8 cellular contexts compared by ENCODE assay signal in the genomic region with DNA sequence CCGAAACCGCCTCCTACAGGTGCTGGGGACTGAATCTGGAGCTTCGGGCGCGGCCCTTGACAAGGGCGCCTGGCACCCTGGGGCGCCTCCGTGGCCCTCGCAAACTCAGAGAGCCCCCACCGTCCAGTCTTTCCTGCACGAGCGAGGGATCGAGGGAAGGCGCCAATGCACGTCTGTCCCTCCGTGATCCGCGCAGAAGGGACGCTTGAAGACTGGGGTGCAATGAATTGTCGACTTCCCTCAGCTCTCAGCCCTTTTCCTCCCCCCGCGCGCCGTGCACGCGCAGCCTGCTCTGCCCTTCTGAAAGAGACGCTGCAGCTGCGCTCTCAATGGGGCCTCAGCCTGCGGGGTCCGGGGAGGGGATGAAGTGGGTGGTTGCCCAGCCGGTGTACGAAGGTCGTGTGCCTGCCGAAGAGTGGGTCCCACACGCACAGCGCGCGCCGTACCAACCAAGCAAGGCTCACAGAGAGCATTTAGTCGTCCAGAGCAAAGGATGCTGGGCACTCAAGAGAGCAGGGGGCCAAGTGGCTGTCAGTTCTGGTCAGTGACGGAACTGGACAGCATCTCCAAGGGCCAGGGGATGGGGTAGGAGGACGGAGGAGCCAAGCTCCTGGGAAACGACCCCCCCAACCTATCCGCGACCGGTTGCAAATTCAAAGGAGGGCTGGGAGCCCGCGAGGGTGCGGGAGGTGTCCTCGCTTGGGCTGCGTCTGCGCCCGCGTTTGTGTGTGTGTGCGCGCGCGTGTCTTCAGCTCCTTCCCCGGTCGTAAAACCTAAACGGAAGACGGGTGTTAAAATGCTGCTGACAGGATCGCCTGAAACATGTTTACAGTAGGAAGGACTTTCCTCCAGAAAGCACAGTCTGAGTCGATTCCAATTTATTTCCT. TPM values are rescaled to one million over a fixed set of nuclear protein-coding genes. Genes with fewer than 3 reads are reported as not detected.
DNase-seq lines count a peak whose midpoint lies in the region; ATAC-seq and TF ChIP-seq lines count a peak whose summit lies in the region.

No MANE protein-coding gene starts in this region.

- H3K27ac ChIP-seq in PC-3 (ENCODE audit: low read length) (peak overlapping the region; percentile 85), adrenal gland (peak overlapping the region in 3 of 5 donors; percentile 50 to 75 (median 56)), heart right ventricle (peak overlapping the region; percentile 55 to 89 (median 82)), trophoblast cell (ENCODE audit: low read depth, low read length) (peak overlapping the region; percentile 82)

- DNase-seq in HT-29 (ENCODE audit: low spot score) (peak; percentile 79), PC-3 (peak; percentile 54), adrenal gland (peak; percentile 25 to 62 (median 48)), heart right ventricle (peak; percentile 55 to 61), trophoblast cell (no peak), HuH-7.5 (ENCODE audit: low spot score) (no peak)

- H3K9me3 ChIP-seq in ES-I3 (ENCODE audit: control insufficient read depth, insufficient read depth, low read length) (no peaks in the 10 kb centered on the region), PC-3 (ENCODE audit: low read length) (no peaks in the 10 kb centered on the region), adrenal gland (replicated peaks in 1 of 3) (no peaks in the 10 kb centered on the region), heart right ventricle (peaks cover 0 to 9% (median 0%) of the 10 kb centered on the region in 11 donors), trophoblast cell (ENCODE audit: insufficient read depth, low read depth, low read length) (no peaks in the 10 kb centered on the region)

- WGBS in adrenal gland, 4 donors = 0 to 1% (median 1%) methylated on average over 23 to 64 of the region's 64 CpGs
- 0 to 1% methylated on average over 64 of the region's 64 CpGs for WGBS in heart right ventricle, 2 donors
- WGBS in trophoblast cell (ENCODE audit: extremely low coverage, insufficient coverage, insufficient read length) = no CpG with 5 or more reads among the region's 64 CpGs

- H2BK5ac ChIP-seq in trophoblast cell (ENCODE audit: low read depth, low read length, poor library complexity) = peak overlapping the region; percentile 18

- H2AK5ac ChIP-seq in trophoblast cell (ENCODE audit: low read length) = no peak overlapping the region

- POLR2A ChIA-PET in PC-3 (lab: Charles Lee; ENCODE audit: unreplicated experiment) = interaction anchor here (0.5 to 2.0 kb wide), 9 partner anchors 253 to 712 kb away, joined by 3 to 23 read pairs (median 4); no protein-coding TSS in a partner anchor

- H4K12ac ChIP-seq in trophoblast cell (ENCODE audit: low read depth, low read length) = peak overlapping the region; percentile 50

- H3K79me2 ChIP-seq in PC-3 (ENCODE audit: low read length) = peaks cover 10% of the 10 kb centered on the region; the same call in 1 of the 2 replicates
- H3K79me2 ChIP-seq in trophoblast cell (ENCODE audit: control insufficient read depth, insufficient read depth, low read length, poor library complexity) = peaks cover 10% of the 10 kb centered on the region

- peak overlapping the region; percentile 88 for H2AFZ ChIP-seq in PC-3 (ENCODE audit: low read length)
- peak overlapping the region; percentile 89 for H2AFZ ChIP-seq in trophoblast cell (ENCODE audit: insufficient read depth, low read length, poor library complexity)

- H3K23ac ChIP-seq in trophoblast cell (ENCODE audit: low read length) = no peak overlapping the region

- ATAC-seq in GM21515 (IDR thresholded peaks at IDR 0.05; ENCODE audit: unreplicated experiment) = peak; percentile 36
- peak; percentile 37 for ATAC-seq in PC-3
- ATAC-seq in heart right ventricle = peak; percentile 57 to 79 (median 66)

- peak overlapping the region; percentile 87 for H3K9ac ChIP-seq in ES-I3 (ENCODE audit: low read depth, low read length)
- H3K9ac ChIP-seq in PC-3 (ENCODE audit: low read length) = peak overlapping the region; percentile 86
- H3K9ac ChIP-seq in trophoblast cell (ENCODE audit: low read length) = peak overlapping the region; percentile 56

- H3K4me1 ChIP-seq in ES-I3 (ENCODE audit: insufficient read depth, low read length) = peaks cover 9% of the 10 kb centered on the region; the same call in 1 of the 2 replicates
- H3K4me1 ChIP-seq in PC-3 (ENCODE audit: insufficient read depth, low read length) = peaks cover 28% of the 10 kb centered on the region
- peaks cover 4 to 5% of the 10 kb centered on the region in 2 donors for H3K4me1 ChIP-seq in adrenal gland (replicated peaks in 1 of 2)
- H3K4me1 ChIP-seq in heart right ventricle = peaks cover 0 to 26% (median 10%) of the 10 kb centered on the region in 9 donors
- H3K4me1 ChIP-seq in trophoblast cell (ENCODE audit: control insufficient read depth in 1 of 2, insufficient read depth in 2 of 2, low read length in 2 of 2) = peaks cover 3% of the 10 kb centered on the region in 2 experiments

- no peaks in the 10 kb centered on the region for H4K20me1 ChIP-seq in PC-3 (ENCODE audit: low read length)

- peak overlapping the region; percentile 97 for H3K4me2 ChIP-seq in PC-3 (ENCODE audit: low read length)
- H3K4me2 ChIP-seq in trophoblast cell (ENCODE audit: low read length) = peak overlapping the region; percentile 90

- H3K36me3 ChIP-seq in ES-I3 (ENCODE audit: insufficient read depth, low read length) (no peaks in the 10 kb centered on the region), PC-3 (ENCODE audit: low read depth, low read length) (no peaks in the 10 kb centered on the region), adrenal gland (replicated peaks in 1 of 2) (no peaks in the 10 kb centered on the region), heart right ventricle (no peaks in the 10 kb centered on the region), trophoblast cell (ENCODE audit: control insufficient read depth in 1 of 2, insufficient read depth in 2 of 2, low read length in 2 of 2) (no peaks in the 10 kb centered on the region)

- TSS peak; percentile 67 for BruUV-seq in PC-3 (replicated peaks; lab: Mats Ljungman, UMichigan)

- TF ChIP-seq POLR2A in adrenal gland (IDR thresholded peaks at IDR 0.05) = peak in 1 of 2 donors; percentile 11

- H2BK120ac ChIP-seq in trophoblast cell (ENCODE audit: insufficient read depth, low read length, poor library complexity) = peak overlapping the region; percentile 12

- H3K14ac ChIP-seq in trophoblast cell (ENCODE audit: low read length) = peak overlapping the region; percentile 63

- H3K18ac ChIP-seq in trophoblast cell (ENCODE audit: low read length) = peak overlapping the region; percentile 61

- H2BK12ac ChIP-seq in trophoblast cell (ENCODE audit: low read length) = peak overlapping the region; percentile 37

- TF ChIP-seq CTCF in PC-3 (conservative IDR thresholded peaks at IDR 0.05; ENCODE audit: low read depth, low read length) = no peak
- TF ChIP-seq CTCF in adrenal gland (IDR thresholded peaks at IDR 0.05) = no peak
- TF ChIP-seq CTCF in heart right ventricle (IDR thresholded peaks at IDR 0.05) = no peak

- H3K9me2 ChIP-seq in PC-3 (replicated peaks; ENCODE audit: low read length) = no peaks in the 10 kb centered on the region

- peak overlapping the region; percentile 9 for H3K4ac ChIP-seq in trophoblast cell (ENCODE audit: low read depth, low read length)

- no peaks in the 10 kb centered on the region for H3F3A ChIP-seq in PC-3 (ENCODE audit: low read length, unreplicated experiment)

- H3K27me3 ChIP-seq in PC-3 (ENCODE audit: low read length) = no peaks in the 10 kb centered on the region
- no peaks in the 10 kb centered on the region for H3K27me3 ChIP-seq in adrenal gland
- H3K27me3 ChIP-seq in heart right ventricle = peaks cover 0 to 8% (median 0%) of the 10 kb centered on the region in 7 donors
- H3K27me3 ChIP-seq in trophoblast cell (ENCODE audit: insufficient read depth, low read length) = no peaks in the 10 kb centered on the region

- peak overlapping the region; percentile 75 for H4K8ac ChIP-seq in trophoblast cell (ENCODE audit: low read depth, low read length)

- peak overlapping the region; percentile 61 for H4K91ac ChIP-seq in trophoblast cell (ENCODE audit: low read depth, low read length)

- intact Hi-C loops in PC-3 (cut with micrococcal nuclease) = loop anchor here (1.0 to 10.0 kb wide), 6 partner anchors 31 to 477 kb away; no protein-coding TSS in a partner anchor
- intact Hi-C loops in adrenal gland (cut with DNase I) = loop anchor here in 1 of 2 donors (5.0 kb wide), 1 partner anchor 1026 kb away; no protein-coding TSS in a partner anchor
- intact Hi-C loops in heart right ventricle (cut with DNase I) = loop anchor here in 9 of 10 donors (2.0 to 10.0 kb wide), 13 partner anchors 246 to 1373 kb away; a partner anchor contains a TSS

- peaks cover 24% of the 10 kb centered on the region for H3K79me1 ChIP-seq in trophoblast cell (ENCODE audit: low read length)

- CTCF ChIA-PET in PC-3 (lab: Charles Lee) = interaction anchor here (0.6 to 1.5 kb wide), 11 partner anchors 83 to 1024 kb away, joined by 3 to 12 read pairs (median 5); no protein-coding TSS in a partner anchor

- H3K4me3 ChIP-seq in PC-3 (ENCODE audit: low read length) (peak overlapping the region; percentile 92), adrenal gland (peak overlapping the region in 3 of 4 donors; percentile 39 to 73 (median 52)), heart right ventricle (peak overlapping the region; percentile 53 to 81 (median 72)), trophoblast cell (ENCODE audit: low read depth, low read length) (peak overlapping the region; percentile 75)

RNA-seq across cellular contexts. Expression of a gene that starts 5.4 kb away (rescaled TPM):
- total RNA-seq in HT-29 (2014; rRNA removed; shearing (Covaris generic)) = 46.8 and 49.8 TPM in 2 replicates
- total RNA-seq in PC-3 (2014; rRNA removed) = 46.1 and 62.8 TPM in 2 replicates
- 10 to 100 TPM in 2 of 8 donors, 1 to 10 TPM in 6; 4.0 to 12.8 (median 6.7) TPM for total RNA-seq in adrenal gland
- 1 to 10 TPM; 1.6 to 6.7 (median 2.9) TPM for polyA plus RNA-seq in adrenal gland
- total RNA-seq in heart right ventricle = 10 to 100 TPM in 3 of 10 donors, 1 to 10 TPM in 7; 3.1 to 19.1 (median 7.7) TPM
- polyA plus RNA-seq in heart right ventricle = 1 to 10 TPM; 2.6 to 3.8 TPM
- polyA plus RNA-seq in trophoblast cell (2013) = 117 and 120 TPM in 2 replicates

Comparison
In these comparisons a context has a peak if more than half of its experiments do, and no peak if none do; other contexts are left out.
1. DNase-seq: peak in HT-29 (single experiment), PC-3 (single experiment), adrenal gland (7 of 7) and heart right ventricle (2 of 2); none in trophoblast cell (0 of 2) and HuH-7.5 (single experiment).
2. Peak in every context shown above with its lines, with median percentiles within 50 percentile points of each other: H3K9ac ChIP-seq, ATAC-seq, H3K27ac ChIP-seq and H3K4me3 ChIP-seq.